8 cellular contexts compared by ENCODE assay signal in genomic region chr17:75404739-75405364, GRCh38. TPM values are rescaled to one million over a fixed set of nuclear protein-coding genes. Genes with fewer than 3 reads are reported as not detected.
A peak's percentile ranks its signal among the peaks of the same experiment; 100 is the strongest.
DNase-seq lines count a peak whose midpoint lies in the region; ATAC-seq and TF ChIP-seq lines count a peak whose summit lies in the region.

No MANE protein-coding gene starts in this region.

- H3K27me3 ChIP-seq in GM23338 (ENCODE audit: insufficient read depth), result no peaks in the 10 kb centered on the region
- no peaks in the 10 kb centered on the region for H3K27me3 ChIP-seq in layer of hippocampus (ENCODE audit: control insufficient read depth, insufficient read depth, low read length)

- peaks cover 37% of the 10 kb centered on the region for H4K20me1 ChIP-seq in GM23338 (replicated peaks; ENCODE audit: insufficient read depth)

- peak overlapping the region; percentile 63; the same call in 1 of the 2 replicates for H2AFZ ChIP-seq in GM23338

- H3K4me1 ChIP-seq in GM23338 (ENCODE audit: insufficient read depth), result peaks cover 5% of the 10 kb centered on the region; the same call in 1 of the 2 replicates

- H3K4me3 Mint-ChIP-seq in GM23338, result peak overlapping the region; percentile 79

- H3K36me3 Mint-ChIP-seq in GM23338 (ENCODE audit: low read depth), result peaks cover 4% of the 10 kb centered on the region; the same call in 1 of the 3 replicates

- no peak overlapping the region for H3K27ac ChIP-seq in GM23338 (ENCODE audit: low read depth)
- H3K27ac ChIP-seq in caudate nucleus (ENCODE audit: low read depth, low read length), result peak overlapping the region; percentile 83
- peak overlapping the region; percentile 85 for H3K27ac ChIP-seq in layer of hippocampus (ENCODE audit: low read depth, low read length)

- peak; percentile 29 for DNase-seq in DMS53 treated with DMSO at 0.1 percent for 48 hours (lab: John Stamatoyannopoulos, UW; ENCODE audit: unreplicated experiment)
- peak; percentile 57 for DNase-seq in GM23338 (ENCODE audit: low spot score)
- peak; percentile 47 for DNase-seq in LoVo (ENCODE audit: low spot score)
- DNase-seq in caudate nucleus (lab: John Stamatoyannopoulos, UW), result peak in 35 of 61 donors; percentile 9 to 65 (median 43)
- peak; percentile 37 for DNase-seq in stimulated activated CD4-positive, alpha-beta T cell treated with anti-CD3 and anti-CD28 coated beads, Interleukin-2, amount 100 ng/mL, for 4 hours (ENCODE audit: low read depth)
- no peak for DNase-seq in amniotic stem cell (lab: John Stamatoyannopoulos, UW)

- H3K79me2 ChIP-seq in GM23338 (replicated peaks; ENCODE audit: insufficient read depth), result peaks cover 54% of the 10 kb centered on the region

- no peaks in the 10 kb centered on the region for H3K9me2 ChIP-seq in GM23338 (ENCODE audit: insufficient read depth)

- H3F3A ChIP-seq in GM23338 (replicated peaks; ENCODE audit: low read depth), result peaks cover 9% of the 10 kb centered on the region; the same call in 1 of the 2 replicates

- H3K4me3 ChIP-seq in GM23338 (peak overlapping the region; percentile 97), WI38 (ENCODE audit: low read depth, low read length) (peak overlapping the region; percentile 98)

- TF ChIP-seq CTCF in GM23338 (conservative IDR thresholded peaks at IDR 0.05; ENCODE audit: low read depth in 2 of 2), result no peak
- no peak for TF ChIP-seq CTCF in WI38 (IDR thresholded peaks at IDR 0.05; ENCODE audit: low read depth, low read length)

- H3K27ac Mint-ChIP-seq in GM23338, result no peak overlapping the region; the same call in 1 of the 2 replicates

- H3K27me3 Mint-ChIP-seq in GM23338 (ENCODE audit: insufficient read depth, low read depth, poor library complexity), result peaks cover 6% of the 10 kb centered on the region

- H3K9me3 Mint-ChIP-seq in GM23338, result no peaks in the 10 kb centered on the region; the same call in 2 of the 3 replicates

- peaks cover 20% of the 10 kb centered on the region for H3K4me1 Mint-ChIP-seq in GM23338

- H3K4me2 ChIP-seq in GM23338, result peak overlapping the region; percentile 99

- no peaks in the 10 kb centered on the region for H3K36me3 ChIP-seq in GM23338 (ENCODE audit: insufficient read depth)

- ATAC-seq in GM23338, result peak; percentile 59

TF ChIP-seq in GM23338, 12 proteins besides CTCF, POLR2A, EP300 and RAD21 (continues in another document):
- no peak for TF ChIP-seq POLR2AphosphoS5 (IDR thresholded peaks at IDR 0.05; ENCODE audit: low read depth)
- TF ChIP-seq JUNB (IDR thresholded peaks at IDR 0.05; ENCODE audit: unreplicated experiment), result no peak
- TF ChIP-seq, protein P1, sequence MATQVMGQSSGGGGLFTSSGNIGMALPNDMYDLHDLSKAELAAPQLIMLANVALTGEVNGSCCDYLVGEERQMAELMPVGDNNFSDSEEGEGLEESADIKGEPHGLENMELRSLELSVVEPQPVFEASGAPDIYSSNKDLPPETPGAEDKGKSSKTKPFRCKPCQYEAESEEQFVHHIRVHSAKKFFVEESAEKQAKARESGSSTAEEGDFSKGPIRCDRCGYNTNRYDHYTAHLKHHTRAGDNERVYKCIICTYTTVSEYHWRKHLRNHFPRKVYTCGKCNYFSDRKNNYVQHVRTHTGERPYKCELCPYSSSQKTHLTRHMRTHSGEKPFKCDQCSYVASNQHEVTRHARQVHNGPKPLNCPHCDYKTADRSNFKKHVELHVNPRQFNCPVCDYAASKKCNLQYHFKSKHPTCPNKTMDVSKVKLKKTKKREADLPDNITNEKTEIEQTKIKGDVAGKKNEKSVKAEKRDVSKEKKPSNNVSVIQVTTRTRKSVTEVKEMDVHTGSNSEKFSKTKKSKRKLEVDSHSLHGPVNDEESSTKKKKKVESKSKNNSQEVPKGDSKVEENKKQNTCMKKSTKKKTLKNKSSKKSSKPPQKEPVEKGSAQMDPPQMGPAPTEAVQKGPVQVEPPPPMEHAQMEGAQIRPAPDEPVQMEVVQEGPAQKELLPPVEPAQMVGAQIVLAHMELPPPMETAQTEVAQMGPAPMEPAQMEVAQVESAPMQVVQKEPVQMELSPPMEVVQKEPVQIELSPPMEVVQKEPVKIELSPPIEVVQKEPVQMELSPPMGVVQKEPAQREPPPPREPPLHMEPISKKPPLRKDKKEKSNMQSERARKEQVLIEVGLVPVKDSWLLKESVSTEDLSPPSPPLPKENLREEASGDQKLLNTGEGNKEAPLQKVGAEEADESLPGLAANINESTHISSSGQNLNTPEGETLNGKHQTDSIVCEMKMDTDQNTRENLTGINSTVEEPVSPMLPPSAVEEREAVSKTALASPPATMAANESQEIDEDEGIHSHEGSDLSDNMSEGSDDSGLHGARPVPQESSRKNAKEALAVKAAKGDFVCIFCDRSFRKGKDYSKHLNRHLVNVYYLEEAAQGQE (IDR thresholded peaks at IDR 0.05; ENCODE audit: unreplicated experiment), result no peak
- no peak for TF ChIP-seq CREB1 (CRISPR knock-in tag; IDR thresholded peaks at IDR 0.05; ENCODE audit: low read depth)
- TF ChIP-seq ETS1 (IDR thresholded peaks at IDR 0.05), result no peak
- TF ChIP-seq EZH2phosphoT487 (IDR thresholded peaks at IDR 0.05; ENCODE audit: unreplicated experiment), result no peak
- TF ChIP-seq, protein P2, sequence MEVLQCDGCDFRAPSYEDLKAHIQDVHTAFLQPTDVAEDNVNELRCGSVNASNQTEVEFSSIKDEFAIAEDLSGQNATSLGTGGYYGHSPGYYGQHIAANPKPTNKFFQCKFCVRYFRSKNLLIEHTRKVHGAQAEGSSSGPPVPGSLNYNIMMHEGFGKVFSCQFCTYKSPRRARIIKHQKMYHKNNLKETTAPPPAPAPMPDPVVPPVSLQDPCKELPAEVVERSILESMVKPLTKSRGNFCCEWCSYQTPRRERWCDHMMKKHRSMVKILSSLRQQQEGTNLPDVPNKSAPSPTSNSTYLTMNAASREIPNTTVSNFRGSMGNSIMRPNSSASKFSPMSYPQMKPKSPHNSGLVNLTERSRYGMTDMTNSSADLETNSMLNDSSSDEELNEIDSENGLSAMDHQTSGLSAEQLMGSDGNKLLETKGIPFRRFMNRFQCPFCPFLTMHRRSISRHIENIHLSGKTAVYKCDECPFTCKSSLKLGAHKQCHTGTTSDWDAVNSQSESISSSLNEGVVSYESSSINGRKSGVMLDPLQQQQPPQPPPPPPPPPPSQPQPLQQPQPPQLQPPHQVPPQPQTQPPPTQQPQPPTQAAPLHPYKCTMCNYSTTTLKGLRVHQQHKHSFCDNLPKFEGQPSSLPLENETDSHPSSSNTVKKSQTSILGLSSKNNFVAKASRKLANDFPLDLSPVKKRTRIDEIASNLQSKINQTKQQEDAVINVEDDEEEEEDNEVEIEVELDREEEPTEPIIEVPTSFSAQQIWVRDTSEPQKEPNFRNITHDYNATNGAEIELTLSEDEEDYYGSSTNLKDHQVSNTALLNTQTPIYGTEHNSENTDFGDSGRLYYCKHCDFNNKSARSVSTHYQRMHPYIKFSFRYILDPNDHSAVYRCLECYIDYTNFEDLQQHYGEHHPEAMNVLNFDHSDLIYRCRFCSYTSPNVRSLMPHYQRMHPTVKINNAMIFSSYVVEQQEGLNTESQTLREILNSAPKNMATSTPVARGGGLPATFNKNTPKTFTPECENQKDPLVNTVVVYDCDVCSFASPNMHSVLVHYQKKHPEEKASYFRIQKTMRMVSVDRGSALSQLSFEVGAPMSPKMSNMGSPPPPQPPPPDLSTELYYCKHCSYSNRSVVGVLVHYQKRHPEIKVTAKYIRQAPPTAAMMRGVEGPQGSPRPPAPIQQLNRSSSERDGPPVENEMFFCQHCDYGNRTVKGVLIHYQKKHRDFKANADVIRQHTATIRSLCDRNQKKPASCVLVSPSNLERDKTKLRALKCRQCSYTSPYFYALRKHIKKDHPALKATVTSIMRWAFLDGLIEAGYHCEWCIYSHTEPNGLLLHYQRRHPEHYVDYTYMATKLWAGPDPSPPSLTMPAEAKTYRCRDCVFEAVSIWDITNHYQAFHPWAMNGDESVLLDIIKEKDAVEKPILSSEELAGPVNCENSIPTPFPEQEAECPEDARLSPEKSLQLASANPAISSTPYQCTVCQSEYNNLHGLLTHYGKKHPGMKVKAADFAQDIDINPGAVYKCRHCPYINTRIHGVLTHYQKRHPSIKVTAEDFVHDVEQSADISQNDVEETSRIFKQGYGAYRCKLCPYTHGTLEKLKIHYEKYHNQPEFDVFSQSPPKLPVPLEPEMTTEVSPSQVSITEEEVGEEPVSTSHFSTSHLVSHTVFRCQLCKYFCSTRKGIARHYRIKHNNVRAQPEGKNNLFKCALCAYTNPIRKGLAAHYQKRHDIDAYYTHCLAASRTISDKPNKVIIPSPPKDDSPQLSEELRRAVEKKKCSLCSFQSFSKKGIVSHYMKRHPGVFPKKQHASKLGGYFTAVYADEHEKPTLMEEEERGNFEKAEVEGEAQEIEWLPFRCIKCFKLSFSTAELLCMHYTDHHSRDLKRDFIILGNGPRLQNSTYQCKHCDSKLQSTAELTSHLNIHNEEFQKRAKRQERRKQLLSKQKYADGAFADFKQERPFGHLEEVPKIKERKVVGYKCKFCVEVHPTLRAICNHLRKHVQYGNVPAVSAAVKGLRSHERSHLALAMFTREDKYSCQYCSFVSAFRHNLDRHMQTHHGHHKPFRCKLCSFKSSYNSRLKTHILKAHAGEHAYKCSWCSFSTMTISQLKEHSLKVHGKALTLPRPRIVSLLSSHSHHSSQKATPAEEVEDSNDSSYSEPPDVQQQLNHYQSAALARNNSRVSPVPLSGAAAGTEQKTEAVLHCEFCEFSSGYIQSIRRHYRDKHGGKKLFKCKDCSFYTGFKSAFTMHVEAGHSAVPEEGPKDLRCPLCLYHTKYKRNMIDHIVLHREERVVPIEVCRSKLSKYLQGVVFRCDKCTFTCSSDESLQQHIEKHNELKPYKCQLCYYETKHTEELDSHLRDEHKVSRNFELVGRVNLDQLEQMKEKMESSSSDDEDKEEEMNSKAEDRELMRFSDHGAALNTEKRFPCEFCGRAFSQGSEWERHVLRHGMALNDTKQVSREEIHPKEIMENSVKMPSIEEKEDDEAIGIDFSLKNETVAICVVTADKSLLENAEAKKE (CRISPR knock-in tag; IDR thresholded peaks at IDR 0.05), result no peak
- TF ChIP-seq EZH2 (IDR thresholded peaks at IDR 0.05; ENCODE audit: low read depth, unreplicated experiment), result no peak
- TF ChIP-seq ZNF114 (CRISPR knock-in tag; IDR thresholded peaks at IDR 0.05), result no peak
- no peak for TF ChIP-seq NANOG (IDR thresholded peaks at IDR 0.05; ENCODE audit: borderline replicate concordance)

RNA-seq across cellular contexts. Expression of gene GRB2, which starts 0.6 kb away (rescaled TPM):
- 112 and 121 TPM in 2 replicates for total RNA-seq in GM23338 (2014; rRNA removed; shearing (Covaris generic))
- polyA plus RNA-seq in GM23338 (2016; fragmentation: Nextera tagmentation; extraction: Ambion mirVana), result 89.0 and 99.9 TPM in 2 replicates

RNA-seq across cellular contexts. Expression of gene TMEM94, which starts 51.6 kb away (rescaled TPM):
- total RNA-seq in GM23338 (2014; rRNA removed; shearing (Covaris generic)), result 36.6 and 66.0 TPM in 2 replicates
- 21.9 and 24.0 TPM in 2 replicates for polyA plus RNA-seq in GM23338 (2016; fragmentation: Nextera tagmentation; extraction: Ambion mirVana)
